ENCODE assay signal across 23 cellular contexts in genomic region chr14:36055052-36055378, GRCh38.
DNase-seq lines count a peak whose midpoint lies in the region; ATAC-seq, FAIRE-seq and TF ChIP-seq lines count a peak whose summit lies in the region.
"Had no signal": no experiment of that assay in that cellular context is flagged by ENCODE, and none has a peak within 500 bp of the region (broad histone marks: within the 10 kb centered on the region; RNA-seq: fewer than 3 reads in every experiment).

No MANE protein-coding gene starts in this region.

- H3K4me1 ChIP-seq in right lobe of liver (peaks cover 0 to 21% (median 7%) of the 10 kb centered on the region in 4 donors), HepG2 (ENCODE audit: insufficient read depth, low read length) (no peaks in the 10 kb centered on the region), esophagus muscularis mucosa (no peaks in the 10 kb centered on the region)
- H3K4me1 ChIP-seq in CD8-positive, alpha-beta T cell (ENCODE audit: insufficient read depth, low read length), result no peaks in the 10 kb centered on the region
- H3K4me1 ChIP-seq: BLaER1 treated with 17β-estradiol and CSF1 and Interleukin-3, amounts not matched to agents 10 nM and 100 nM had no signal

- no peaks in the 10 kb centered on the region for H3K27me3 ChIP-seq in right lobe of liver
- H3K27me3 ChIP-seq in HepG2 (ENCODE audit: control insufficient read depth in 1 of 2, insufficient read depth in 2 of 2, low read length in 2 of 2), result peaks cover 2 to 4% of the 10 kb centered on the region in 2 experiments; a peak in 1 of 5 replicates
- H3K27me3 ChIP-seq in esophagus muscularis mucosa, result no peaks in the 10 kb centered on the region
- no peaks in the 10 kb centered on the region for H3K27me3 ChIP-seq in CD8-positive, alpha-beta T cell (ENCODE audit: insufficient read depth, low read length)
- H3K27me3 ChIP-seq: BLaER1 treated with 17β-estradiol and CSF1 and Interleukin-3, amounts not matched to agents 10 nM and 100 nM had no signal

- no peak overlapping the region for H3K27ac Mint-ChIP-seq in CD8-positive, alpha-beta T cell
- H3K27ac Mint-ChIP-seq: B cell; CD4-positive, alpha-beta T cell; CD8-positive, alpha-beta memory T cell had no signal

- H3K9me3 Mint-ChIP-seq in CD8-positive, alpha-beta T cell, result no peaks in the 10 kb centered on the region
- H3K9me3 Mint-ChIP-seq: CD4-positive, alpha-beta T cell had no signal

- no peak overlapping the region for H3K4me2 ChIP-seq in HepG2 (ENCODE audit: low read depth, low read length)
- H3K4me2 ChIP-seq: A549; BLaER1 treated with 17β-estradiol and CSF1 and Interleukin-3, amounts not matched to agents 10 nM and 100 nM had no signal

- H4K20me1 ChIP-seq in HepG2 (ENCODE audit: insufficient read depth, low read length), result no peaks in the 10 kb centered on the region
- H4K20me1 ChIP-seq: BLaER1 treated with 17β-estradiol and CSF1 and Interleukin-3, amounts not matched to agents 10 nM and 100 nM had no signal

- no peaks in the 10 kb centered on the region for H3K36me3 Mint-ChIP-seq in CD8-positive, alpha-beta T cell
- H3K36me3 Mint-ChIP-seq: CD8-positive, alpha-beta memory T cell had no signal

- H2AFZ ChIP-seq in HepG2 (ENCODE audit: low read length), result no peak overlapping the region

- in situ Hi-C loops in HepG2 (cut with HindIII; ENCODE audit: extremely low pct_ligation_motif_present, low pct_unique_long_range_greater_than_20kb), result no loop called here

- H3K4me1 Mint-ChIP-seq in CD8-positive, alpha-beta T cell (ENCODE audit: low read depth), result no peaks in the 10 kb centered on the region
- H3K4me1 Mint-ChIP-seq: B cell; CD8-positive, alpha-beta memory T cell had no signal

- H3K79me2 ChIP-seq in HepG2 (ENCODE audit: insufficient read depth, low read length), result no peaks in the 10 kb centered on the region

- no peaks in the 10 kb centered on the region for H3K9me3 ChIP-seq in right lobe of liver
- no peaks in the 10 kb centered on the region for H3K9me3 ChIP-seq in HepG2 (ENCODE audit: low read length)
- no peaks in the 10 kb centered on the region for H3K9me3 ChIP-seq in esophagus muscularis mucosa
- no peaks in the 10 kb centered on the region for H3K9me3 ChIP-seq in CD8-positive, alpha-beta T cell (ENCODE audit: low read length)
- H3K9me3 ChIP-seq: A549; BLaER1 treated with 17β-estradiol and CSF1 and Interleukin-3, amounts not matched to agents 10 nM and 100 nM had no signal

- DNase-seq in right lobe of liver (no peak), HepG2 (ENCODE audit: low spot score) (no peak), esophagus muscularis mucosa (ENCODE audit: extremely low spot score) (peak; percentile 87)
- DNase-seq in CD8-positive, alpha-beta T cell, result no peak
- DNase-seq: AML-193; CD4-positive, alpha-beta T cell; CD8-positive, alpha-beta memory T cell; COR-L47; DMS 273 treated with DMSO at 0.1 percent for 48 hours; DMS153; DMS53; DND-41; EL; GDM1 had no signal

- H3K4me3 ChIP-seq in right lobe of liver (no peak overlapping the region), HepG2 (replicated peaks in 1 of 3; ENCODE audit: insufficient read depth in 1 of 3, low read depth in 2 of 3, low read length in 3 of 3) (no peak overlapping the region), esophagus muscularis mucosa (no peak overlapping the region)
- no peak overlapping the region for H3K4me3 ChIP-seq in CD8-positive, alpha-beta T cell (ENCODE audit: low read depth, low read length)
- H3K4me3 ChIP-seq: A549; BLaER1 treated with 17β-estradiol and CSF1 and Interleukin-3, amounts not matched to agents 10 nM and 100 nM; GM12878 had no signal

- peak overlapping the region in 1 of 3 donors; percentile 58 for H3K27ac ChIP-seq in right lobe of liver
- no peak overlapping the region for H3K27ac ChIP-seq in HepG2 (ENCODE audit: extremely low read length, insufficient read depth, low read length)
- H3K27ac ChIP-seq in esophagus muscularis mucosa (replicated peaks in 1 of 4), result no peak overlapping the region
- H3K27ac ChIP-seq in CD8-positive, alpha-beta T cell (ENCODE audit: low read depth, low read length), result no peak overlapping the region
- H3K27ac ChIP-seq: 22Rv1; A549; BLaER1 treated with 17β-estradiol and CSF1 and Interleukin-3, amounts not matched to agents 10 nM and 100 nM; C4-2B had no signal

- no peak for TF ChIP-seq RAD21 in HepG2 (CRISPR knock-in tag; IDR thresholded peaks at IDR 0.05)

- no TSS peak for BruUV-seq in HepG2 (replicated peaks; lab: Mats Ljungman, UMichigan)

- H3K36me3 ChIP-seq in right lobe of liver (no peaks in the 10 kb centered on the region), HepG2 (replicated peaks in 1 of 2; ENCODE audit: control insufficient read depth in 1 of 2, insufficient read depth in 2 of 2, low read length in 2 of 2) (no peaks in the 10 kb centered on the region), esophagus muscularis mucosa (no peaks in the 10 kb centered on the region)
- no peaks in the 10 kb centered on the region for H3K36me3 ChIP-seq in CD8-positive, alpha-beta T cell (ENCODE audit: insufficient read depth, low read length)
- H3K36me3 ChIP-seq: BLaER1 treated with 17β-estradiol and CSF1 and Interleukin-3, amounts not matched to agents 10 nM and 100 nM had no signal

- intact Hi-C loops in right lobe of liver (cut with DNase I), result no loop called here
- intact Hi-C loops in HepG2 (cut with micrococcal nuclease; ENCODE audit: unreplicated experiment), result no loop called here
- intact Hi-C loops in esophagus muscularis mucosa (cut with DNase I), result no loop called here
- intact Hi-C loops in CD8-positive, alpha-beta T cell (cut with DNase I, micrococcal nuclease), result no loop called here

- no peak overlapping the region for H3K9ac ChIP-seq in HepG2 (ENCODE audit: insufficient read depth, low read depth, low read length)
- H3K9ac ChIP-seq: BLaER1 treated with 17β-estradiol and CSF1 and Interleukin-3, amounts not matched to agents 10 nM and 100 nM had no signal

- CTCF ChIA-PET in HepG2 (lab: Yijun Ruan, JAX; ENCODE audit: low intra/inter-chr PET ratio, low total read pairs), result no interaction called here
- CTCF ChIA-PET in CD8-positive, alpha-beta T cell (lab: Charles Lee), result no interaction called here

- H3K4me3 Mint-ChIP-seq in CD8-positive, alpha-beta T cell, result no peak overlapping the region
- H3K4me3 Mint-ChIP-seq: B cell; CD4-positive, alpha-beta T cell; CD8-positive, alpha-beta memory T cell had no signal

- POLR2A ChIA-PET in HepG2 (lab: Yijun Ruan, JAX), result no interaction called here
- POLR2A ChIA-PET in CD8-positive, alpha-beta T cell (lab: Charles Lee), result no interaction called here

- TF ChIP-seq POLR2A in right lobe of liver (IDR thresholded peaks at IDR 0.05) (no peak), HepG2 (IDR thresholded peaks at IDR 0.05; ENCODE audit: insufficient read depth in 1 of 2, low read depth in 2 of 2, low read length in 2 of 2) (no peak), esophagus muscularis mucosa (IDR thresholded peaks at IDR 0.05; ENCODE audit: low read depth) (no peak)

- TF ChIP-seq EP300 in HepG2 (IDR thresholded peaks at IDR 0.05; ENCODE audit: low read depth in 2 of 2, low read length in 2 of 2) (no peak), HepG2 (CRISPR knock-in tag; IDR thresholded peaks at IDR 0.05; ENCODE audit: borderline replicate concordance) (no peak), esophagus muscularis mucosa (IDR thresholded peaks at IDR 0.05) (no peak)

- FAIRE-seq in HepG2 (lab: Jason Lieb, UNC), result no peak
- FAIRE-seq: A549, GM12878, GM12892, GM18507 had no signal

- TF ChIP-seq CTCF in right lobe of liver (IDR thresholded peaks at IDR 0.05) (no peak), HepG2 (CRISPR knock-in tag; IDR thresholded peaks at IDR 0.05) (no peak), esophagus muscularis mucosa (IDR thresholded peaks at IDR 0.05) (no peak)
- TF ChIP-seq CTCF in CD8-positive, alpha-beta T cell (IDR thresholded peaks at IDR 0.05), result no peak

- ATAC-seq in right lobe of liver, result peak; percentile 16 to 53 (median 34)
- ATAC-seq in HepG2, result no peak; the same call in 2 of the 3 replicates
- ATAC-seq in CD8-positive, alpha-beta T cell, result no peak
- ATAC-seq in GM19324 (IDR thresholded peaks at IDR 0.05; ENCODE audit: low FRiP score, unreplicated experiment), result no peak
- ATAC-seq: A549, GM12878 had no signal

- peaks cover 9% of the 10 kb centered on the region for H3K27me3 Mint-ChIP-seq in CD8-positive, alpha-beta T cell (ENCODE audit: low read depth)

- WGBS in right lobe of liver (ENCODE audit: insufficient coverage, low coverage, low lambda C conversion rate, missing lambda C conversion rate), result 40% methylated on average over 1 of the region's 3 CpGs
- 1% methylated on average over 3 of the region's 3 CpGs for WGBS in HepG2 (ENCODE audit: low lambda C conversion rate)
- 73% methylated on average over 3 of the region's 3 CpGs for WGBS in esophagus muscularis mucosa

TF ChIP-seq in HepG2, 621 proteins besides CTCF, POLR2A, EP300 and RAD21:
- TF ChIP-seq ZNF674 (CRISPR knock-in tag; IDR thresholded peaks at IDR 0.05; ENCODE audit: low read depth) (no peak), ZNF556 (CRISPR knock-in tag; IDR thresholded peaks at IDR 0.05; ENCODE audit: borderline replicate concordance) (no peak)

Comparison
In these comparisons a context has a peak if more than half of its experiments do, and no peak if none do; other contexts are left out.
1. ATAC-seq: peak in right lobe of liver (4 of 4); none in HepG2 (single experiment), CD8-positive, alpha-beta T cell (single experiment) and GM19324 (single experiment).